8 cellular contexts compared by ENCODE assay signal in genomic region chr1:35809156-35810095, GRCh38. TPM values are rescaled to one million over a fixed set of nuclear protein-coding genes. Genes with fewer than 3 reads are reported as not detected.
DNase-seq lines count a peak whose midpoint lies in the region; ATAC-seq lines count a peak whose summit lies in the region.

No MANE protein-coding gene starts in this region.

- no peaks in the 10 kb centered on the region for H3K36me3 ChIP-seq in CD4-positive, CD25-positive, alpha-beta regulatory T cell (ENCODE audit: control insufficient read depth, insufficient read depth, low read length)
- no peaks in the 10 kb centered on the region for H3K36me3 ChIP-seq in neuronal stem cell (replicated peaks in 1 of 2; ENCODE audit: control insufficient read depth in 2 of 2, insufficient read depth in 2 of 2, low read length in 2 of 2)

- no peaks in the 10 kb centered on the region for H3K9me3 Mint-ChIP-seq in CD4-positive, CD25-positive, alpha-beta regulatory T cell
- no peaks in the 10 kb centered on the region for H3K9me3 Mint-ChIP-seq in effector memory CD8-positive, alpha-beta T cell

- H3K9me3 ChIP-seq in CD4-positive, CD25-positive, alpha-beta regulatory T cell (ENCODE audit: control insufficient read depth in 2 of 2, low read length in 2 of 2), result no peaks in the 10 kb centered on the region
- no peaks in the 10 kb centered on the region for H3K9me3 ChIP-seq in neuronal stem cell (replicated peaks in 1 of 2; ENCODE audit: control insufficient read depth in 2 of 2, insufficient read depth in 1 of 2, low read depth in 1 of 2, low read length in 2 of 2)

- no peak overlapping the region for H2BK12ac ChIP-seq in neuronal stem cell (ENCODE audit: low read length)

- no peak overlapping the region for H2AK5ac ChIP-seq in neuronal stem cell (ENCODE audit: low read depth, low read length)

- peak overlapping the region; percentile 100 for H2AFZ ChIP-seq in neuronal stem cell (ENCODE audit: low read length)

- no peak overlapping the region for H3K23ac ChIP-seq in neuronal stem cell (ENCODE audit: low read depth, low read length, poor library complexity)

- H3K4me1 Mint-ChIP-seq in CD4-positive, CD25-positive, alpha-beta regulatory T cell, result peaks cover 17 to 32% (median 25%) of the 10 kb centered on the region in 4 donors
- H3K4me1 Mint-ChIP-seq in effector memory CD8-positive, alpha-beta T cell (ENCODE audit: low read depth in 2 of 2), result peaks cover 25 to 34% of the 10 kb centered on the region in 2 donors

- no CpG with 5 or more reads among the region's 7 CpGs for WGBS in neuronal stem cell (ENCODE audit: extremely low coverage in 2 of 2, insufficient read length in 2 of 2, insufficient replicate concordance in 1 of 2), 2 donors

- ATAC-seq in CD4-positive, CD25-positive, alpha-beta regulatory T cell (ENCODE audit: low read depth in 2 of 2), result no peak
- ATAC-seq in effector memory CD8-positive, alpha-beta T cell (replicated peaks), result no peak
- ATAC-seq in GM21737 (IDR thresholded peaks at IDR 0.05; ENCODE audit: unreplicated experiment) (no peak), GM21529 (IDR thresholded peaks at IDR 0.05; ENCODE audit: unreplicated experiment) (no peak)

- no peak overlapping the region for H3K9ac ChIP-seq in neuronal stem cell (ENCODE audit: low read depth, low read length, poor library complexity)

- no peaks in the 10 kb centered on the region for H3K27me3 Mint-ChIP-seq in CD4-positive, CD25-positive, alpha-beta regulatory T cell
- no peaks in the 10 kb centered on the region for H3K27me3 Mint-ChIP-seq in effector memory CD8-positive, alpha-beta T cell

- H3K27me3 ChIP-seq in CD4-positive, CD25-positive, alpha-beta regulatory T cell (ENCODE audit: control insufficient read depth, insufficient read depth, low read length), result no peaks in the 10 kb centered on the region
- no peaks in the 10 kb centered on the region for H3K27me3 ChIP-seq in neuronal stem cell (ENCODE audit: control insufficient read depth in 3 of 3, insufficient read depth in 3 of 3, low read depth in 1 of 3, low read length in 3 of 3)

- H3K4ac ChIP-seq in neuronal stem cell (ENCODE audit: low read length), result no peak overlapping the region

- no peak overlapping the region for H2BK15ac ChIP-seq in neuronal stem cell (ENCODE audit: low read length)

- H3K4me3 ChIP-seq in CD4-positive, CD25-positive, alpha-beta regulatory T cell (ENCODE audit: low read depth, low read length), result peak overlapping the region; percentile 77
- H3K4me3 ChIP-seq in neuronal stem cell (ENCODE audit: low read length in 2 of 2), result peak overlapping the region; percentile 94 to 96

- no peak overlapping the region for H2BK120ac ChIP-seq in neuronal stem cell (ENCODE audit: low read depth, low read length)

- H3K79me1 ChIP-seq in neuronal stem cell (ENCODE audit: low read depth, low read length), result no peaks in the 10 kb centered on the region

- H3K4me2 ChIP-seq in neuronal stem cell (ENCODE audit: insufficient read depth, low read length, poor library complexity, severe bottlenecking), result peak overlapping the region; percentile 66

- no peak overlapping the region for H2BK5ac ChIP-seq in neuronal stem cell (ENCODE audit: low read length)

- H3K4me1 ChIP-seq in CD4-positive, CD25-positive, alpha-beta regulatory T cell (ENCODE audit: control insufficient read depth, insufficient read depth, low read length, poor library complexity, severe bottlenecking), result peaks cover 18% of the 10 kb centered on the region
- peaks cover 2 to 10% of the 10 kb centered on the region in 2 donors for H3K4me1 ChIP-seq in neuronal stem cell (ENCODE audit: control insufficient read depth in 2 of 2, insufficient read depth in 1 of 2, low read depth in 1 of 2, low read length in 2 of 2)

- H4K8ac ChIP-seq in neuronal stem cell (ENCODE audit: low read depth, low read length), result no peak overlapping the region

- H3K36me3 Mint-ChIP-seq in CD4-positive, CD25-positive, alpha-beta regulatory T cell, result no peaks in the 10 kb centered on the region
- peaks cover 21% of the 10 kb centered on the region for H3K36me3 Mint-ChIP-seq in effector memory CD8-positive, alpha-beta T cell (ENCODE audit: insufficient read depth)

- H3K18ac ChIP-seq in neuronal stem cell (ENCODE audit: low read length), result no peak overlapping the region

- no peak for DNase-seq in CD4-positive, CD25-positive, alpha-beta regulatory T cell
- peak; percentile 45 for DNase-seq in NCI-H526 treated with DMSO at 0.1 percent for 48 hours (lab: John Stamatoyannopoulos, UW)
- DNase-seq in effector memory CD8-positive, alpha-beta T cell, result no peak
- DNase-seq in neuronal stem cell (ENCODE audit: low spot score), result no peak
- no peak for DNase-seq in NCI-H2107 (lab: John Stamatoyannopoulos, UW)
- no peak for DNase-seq in kidney tubule cell (ENCODE audit: low spot score)

- H3K27ac Mint-ChIP-seq in CD4-positive, CD25-positive, alpha-beta regulatory T cell, result peak overlapping the region; percentile 86 to 96 (median 90)
- peak overlapping the region; percentile 90 to 93 for H3K27ac Mint-ChIP-seq in effector memory CD8-positive, alpha-beta T cell

- peak overlapping the region; percentile 79 to 97 (median 91) for H3K4me3 Mint-ChIP-seq in CD4-positive, CD25-positive, alpha-beta regulatory T cell
- H3K4me3 Mint-ChIP-seq in effector memory CD8-positive, alpha-beta T cell, result peak overlapping the region; percentile 90 to 91

- H3K27ac ChIP-seq in CD4-positive, CD25-positive, alpha-beta regulatory T cell (ENCODE audit: insufficient read depth, low read length, poor library complexity, severe bottlenecking), result no peak overlapping the region
- no peak overlapping the region for H3K27ac ChIP-seq in neuronal stem cell (replicated peaks; ENCODE audit: low read length)

- no peak overlapping the region for H3K14ac ChIP-seq in neuronal stem cell (ENCODE audit: low read length)

- no peak overlapping the region for H4K91ac ChIP-seq in neuronal stem cell (ENCODE audit: low read depth, low read length, poor library complexity)

RNA-seq across cellular contexts. Expression of gene AGO4, which starts 1.6 kb away (rescaled TPM):
- total RNA-seq in CD4-positive, CD25-positive, alpha-beta regulatory T cell, result 12.7 TPM
- 1 to 10 TPM; 2.4 to 4.1 (median 3.6) TPM for polyA plus RNA-seq in CD4-positive, CD25-positive, alpha-beta regulatory T cell
- 13.1 TPM for polyA plus RNA-seq in neuronal stem cell (2013, experiment 1 of 2)
- 13.1 TPM for polyA plus RNA-seq in neuronal stem cell (2013, experiment 2 of 2)

RNA-seq across cellular contexts. Expression of gene CLSPN, which starts 39.6 kb away (rescaled TPM):
- 2.9 TPM for total RNA-seq in CD4-positive, CD25-positive, alpha-beta regulatory T cell
- under 1 TPM; 0.13 to 0.95 (median 0.29) TPM for polyA plus RNA-seq in CD4-positive, CD25-positive, alpha-beta regulatory T cell
- polyA plus RNA-seq in neuronal stem cell (2013, experiment 1 of 2), result 24.0 TPM
- polyA plus RNA-seq in neuronal stem cell (2013, experiment 2 of 2), result 25.4 TPM
